ENCODE assay signal across 11 cellular contexts in genomic region chr1:32106663-32107273, GRCh38. TPM values are rescaled to one million over a fixed set of nuclear protein-coding genes. Genes with fewer than 3 reads are reported as not detected.
DNase-seq lines count a peak whose midpoint lies in the region; ATAC-seq and TF ChIP-seq lines count a peak whose summit lies in the region.
"Had no signal": no experiment of that assay in that cellular context is flagged by ENCODE, and none has a peak within 500 bp of the region (broad histone marks: within the 10 kb centered on the region; RNA-seq: fewer than 3 reads in every experiment).

No MANE protein-coding gene starts in this region.

- peaks cover 18 to 20% of the 10 kb centered on the region in 2 donors for H3K36me3 Mint-ChIP-seq in CD14-positive monocyte
- peaks cover 15% of the 10 kb centered on the region for H3K36me3 Mint-ChIP-seq in HFFc6 (ENCODE audit: low read depth)
- H3K36me3 Mint-ChIP-seq in activated CD4-positive, alpha-beta memory T cell treated with anti-CD3 and anti-CD28 coated beads for 36 hours, result peaks cover 6% of the 10 kb centered on the region
- peaks cover 10% of the 10 kb centered on the region for H3K36me3 Mint-ChIP-seq in mesothelial cell of epicardium

- H3K27ac ChIP-seq in brain microvascular endothelial cell, result no peak overlapping the region

- peaks cover 6% of the 10 kb centered on the region for H3K36me3 ChIP-seq in brain microvascular endothelial cell (replicated peaks)

- POLR2A ChIA-PET in activated CD4-positive, alpha-beta memory T cell treated with anti-CD3 and anti-CD28 coated beads for 36 hours (lab: Charles Lee), result interaction anchor here (2.8 kb wide), 1 partner anchor 73 kb away, joined by 20 read pairs; the partner anchor contains the start of gene TXLNA

- no peak for ATAC-seq in GM19455 (IDR thresholded peaks at IDR 0.05; ENCODE audit: unreplicated experiment)

- H3K27me3 ChIP-seq in brain microvascular endothelial cell (replicated peaks), result no peaks in the 10 kb centered on the region

- H3K4me1 Mint-ChIP-seq in CD14-positive monocyte (peaks cover 37% of the 10 kb centered on the region), HFFc6 (ENCODE audit: low read depth) (peaks cover 33% of the 10 kb centered on the region), mesothelial cell of epicardium (peaks cover 21% of the 10 kb centered on the region)
- H3K4me1 Mint-ChIP-seq in activated CD4-positive, alpha-beta memory T cell treated with anti-CD3 and anti-CD28 coated beads for 36 hours (ENCODE audit: low read depth), result peaks cover 29% of the 10 kb centered on the region

- in situ Hi-C loops in brain microvascular endothelial cell (cut with HindIII; ENCODE audit: low pct_ligation_motif_present, low sequenced_read_pairs), result no loop called here

- H3K4me3 Mint-ChIP-seq in CD14-positive monocyte (peak overlapping the region; percentile 98 to 99), HFFc6 (peak overlapping the region; percentile 95; the same call in 1 of the 2 replicates), mesothelial cell of epicardium (peak overlapping the region; percentile 100)
- H3K4me3 Mint-ChIP-seq in activated CD4-positive, alpha-beta memory T cell treated with anti-CD3 and anti-CD28 coated beads for 36 hours, result peak overlapping the region; percentile 57

- CTCF ChIA-PET in activated CD4-positive, alpha-beta memory T cell treated with anti-CD3 and anti-CD28 coated beads for 36 hours (lab: Charles Lee), result interaction anchor here (0.6 to 2.6 kb wide), 4 partner anchors 34 to 809 kb away, joined by 3 to 28 read pairs (median 10); partner anchors contain the start of gene TMEM39B

- H3K27me3 Mint-ChIP-seq in CD14-positive monocyte (ENCODE audit: low read depth in 3 of 3) (peaks cover 0 to 3% (median 0%) of the 10 kb centered on the region in 3 donors), HFFc6 (ENCODE audit: insufficient read depth) (no peaks in the 10 kb centered on the region), mesothelial cell of epicardium (ENCODE audit: low read depth) (no peaks in the 10 kb centered on the region)
- no peaks in the 10 kb centered on the region for H3K27me3 Mint-ChIP-seq in activated CD4-positive, alpha-beta memory T cell treated with anti-CD3 and anti-CD28 coated beads for 36 hours

- H3K4me3 ChIP-seq in brain microvascular endothelial cell (ENCODE audit: low read depth, low read length), result no peak overlapping the region

- intact Hi-C loops in CD14-positive monocyte (cut with micrococcal nuclease), result loop anchor here in 1 of 2 donors (5.0 kb wide), 1 partner anchor 34 kb away; the partner anchor contains the start of gene TMEM39B
- intact Hi-C loops in activated CD4-positive, alpha-beta memory T cell treated with anti-CD3 and anti-CD28 coated beads for 36 hours (cut with micrococcal nuclease), result loop anchor here (1.0 to 5.0 kb wide), 2 partner anchors 34 to 41 kb away; partner anchors contain the start of gene TMEM39B

- DNase-seq in CD14-positive monocyte (ENCODE audit: low spot score) (no peak), HFFc6 (no peak), mesothelial cell of epicardium (ENCODE audit: low spot score in 2 of 2, unreplicated experiment in 2 of 2) (no peak), brain microvascular endothelial cell (no peak), NCI-H2107 (lab: John Stamatoyannopoulos, UW) (no peak), NCI-H2029 (lab: John Stamatoyannopoulos, UW) (no peak)
- no peak for DNase-seq in activated CD4-positive, alpha-beta memory T cell treated with anti-CD3 and anti-CD28 coated beads for 36 hours
- DNase-seq: DMS153, midbrain, NCI-H1048 had no signal

- TF ChIP-seq CTCF in CD14-positive monocyte (IDR thresholded peaks at IDR 0.05), result no peak
- no peak for TF ChIP-seq CTCF in HFFc6 (IDR thresholded peaks at IDR 0.05)
- no peak for TF ChIP-seq CTCF in mesothelial cell of epicardium (IDR thresholded peaks at IDR 0.05; ENCODE audit: unreplicated experiment)
- TF ChIP-seq CTCF in brain microvascular endothelial cell (IDR thresholded peaks at IDR 0.05; ENCODE audit: low read depth, low read length, missing control alignments), result no peak

- H3K27ac Mint-ChIP-seq in CD14-positive monocyte, result peak overlapping the region; percentile 82 to 98 (median 98)
- peak overlapping the region; percentile 97 for H3K27ac Mint-ChIP-seq in HFFc6
- H3K27ac Mint-ChIP-seq in activated CD4-positive, alpha-beta memory T cell treated with anti-CD3 and anti-CD28 coated beads for 36 hours, result peak overlapping the region; percentile 66
- peak overlapping the region; percentile 37 for H3K27ac Mint-ChIP-seq in mesothelial cell of epicardium

- H3K9me3 Mint-ChIP-seq in CD14-positive monocyte (peaks cover 0 to 2% (median 0%) of the 10 kb centered on the region in 7 donors), HFFc6 (no peaks in the 10 kb centered on the region), mesothelial cell of epicardium (no peaks in the 10 kb centered on the region)
- H3K9me3 Mint-ChIP-seq in activated CD4-positive, alpha-beta memory T cell treated with anti-CD3 and anti-CD28 coated beads for 36 hours, result no peaks in the 10 kb centered on the region

RNA-seq across cellular contexts. Expression of gene KPNA6, which starts 1.1 kb away (rescaled TPM):
- polyA plus RNA-seq in CD14-positive monocyte, result 10 to 100 TPM; 20.2 to 26.7 TPM
- total RNA-seq in HFFc6 (2021; fragmentation: NEBNext Ultra II Directional; extraction: Animal tissue kit (Norgen Biotek cat#: 25700)), result 100 to 1,000 TPM; 116 to 132 (median 122) TPM
- 10 to 100 TPM; 69.8 to 77.6 TPM for total RNA-seq in activated CD4-positive, alpha-beta memory T cell treated with anti-CD3 and anti-CD28 coated beads for 36 hours
- total RNA-seq in mesothelial cell of epicardium, result 67.5 to 70.5 TPM (median 68.7 TPM) in 3 replicates

RNA-seq across cellular contexts. Expression of gene TMEM39B, which starts 34.0 kb away (rescaled TPM):
- polyA plus RNA-seq in CD14-positive monocyte, result 1 to 10 TPM; 3.3 to 3.4 TPM
- 10 to 100 TPM; 17.6 to 23.2 (median 20.8) TPM for total RNA-seq in HFFc6 (2021; fragmentation: NEBNext Ultra II Directional; extraction: Animal tissue kit (Norgen Biotek cat#: 25700))
- total RNA-seq in activated CD4-positive, alpha-beta memory T cell treated with anti-CD3 and anti-CD28 coated beads for 36 hours, result 10 to 100 TPM; 18.9 to 19.7 TPM
- total RNA-seq in mesothelial cell of epicardium, result 23.5 to 27.3 TPM (median 26.2 TPM) in 3 replicates

Comparison
In these comparisons a context has a peak if more than half of its experiments do, and no peak if none do; other contexts are left out.
1. H3K27ac Mint-ChIP-seq: peak in every context shown above with its lines; median percentile 98 in CD14-positive monocyte; 97 in HFFc6; 66 in activated CD4-positive, alpha-beta memory T cell treated with anti-CD3 and anti-CD28 coated beads for 36 hours; 37 in mesothelial cell of epicardium.